In genomic region chr18:58590827-58591226, GRCh38 we compare ENCODE assay signal across 17 cellular contexts. TPM values are rescaled to one million over a fixed set of nuclear protein-coding genes. Genes with fewer than 3 reads are reported as not detected.
DNase-seq lines count a peak whose midpoint lies in the region; ATAC-seq and TF ChIP-seq lines count a peak whose summit lies in the region.
"Had no signal": no experiment of that assay in that cellular context is flagged by ENCODE, and none has a peak within 500 bp of the region (broad histone marks: within the 10 kb centered on the region; RNA-seq: fewer than 3 reads in every experiment).

No MANE protein-coding gene starts in this region.

- TF ChIP-seq CTCF in left ventricle myocardium inferior (IDR thresholded peaks at IDR 0.05; ENCODE audit: borderline replicate concordance), result no peak
- TF ChIP-seq CTCF in nephron progenitor cell (IDR thresholded peaks at IDR 0.05), result no peak

- H3K27ac Mint-ChIP-seq in nephron progenitor cell, result peak overlapping the region; percentile 65
- H3K27ac Mint-ChIP-seq: CD8-positive, alpha-beta T cell; T-cell had no signal

- H3K4me1 ChIP-seq in left ventricle myocardium inferior, result peaks cover 62% of the 10 kb centered on the region

- peaks cover 2% of the 10 kb centered on the region for H3K27me3 Mint-ChIP-seq in nephron progenitor cell (ENCODE audit: low read depth, poor library complexity)
- H3K27me3 Mint-ChIP-seq: T-cell had no signal

- H3K4me1 Mint-ChIP-seq in nephron progenitor cell, result peaks cover 53% of the 10 kb centered on the region
- H3K4me1 Mint-ChIP-seq: T-cell had no signal

- H3K27ac ChIP-seq in left ventricle myocardium inferior (replicated peaks), result peak overlapping the region; percentile 89
- H3K27ac ChIP-seq: thoracic aorta had no signal

- H3K9me3 Mint-ChIP-seq in nephron progenitor cell, result peaks cover 35% of the 10 kb centered on the region

- peaks cover 7% of the 10 kb centered on the region for H3K36me3 Mint-ChIP-seq in nephron progenitor cell (ENCODE audit: low read depth)

- no peak overlapping the region for H3K4me3 ChIP-seq in left ventricle myocardium inferior
- H3K4me3 ChIP-seq: thoracic aorta had no signal

- intact Hi-C loops in Right ventricle myocardium inferior (cut with DNase I), result no loop called here
- intact Hi-C loops in cardiac septum (cut with DNase I), result loop anchor here (5.0 kb wide), 1 partner anchor 36 kb away; the partner anchor contains the start of gene ALPK2
- intact Hi-C loops in left ventricle myocardium inferior (cut with micrococcal nuclease), result no loop called here

- ATAC-seq in Right ventricle myocardium inferior, result peak; percentile 30
- no peak for ATAC-seq in HG02870 (IDR thresholded peaks at IDR 0.05; ENCODE audit: unreplicated experiment)
- ATAC-seq: CD8-positive, alpha-beta T cell; T-cell had no signal

- no peaks in the 10 kb centered on the region for H3K36me3 ChIP-seq in left ventricle myocardium inferior
- H3K36me3 ChIP-seq: thoracic aorta had no signal

- DNase-seq in Right ventricle myocardium inferior (ENCODE audit: missing footprints), result no peak
- DNase-seq in cardiac septum (ENCODE audit: low spot score), result no peak
- DNase-seq in left ventricle myocardium inferior, result no peak
- no peak for DNase-seq in nephron progenitor cell
- no peak for DNase-seq in CD1c-positive myeloid dendritic cell (ENCODE audit: extremely low spot score)
- no peak for DNase-seq in effector CD4-positive, alpha-beta T cell
- no peak for DNase-seq in activated CD4-positive, alpha-beta T cell treated with anti-CD3 and anti-CD28 coated beads, Interleukin-2, amount 50 U/mL, for 1 hour
- DNase-seq: CD8-positive, alpha-beta T cell; KG1; NCI-H1105 treated with DMSO at 0.1 percent for 48 hours; NCI-H2171 treated with DMSO at 0.1 percent for 48 hours; NCI-H774; stimulated activated CD4-positive, alpha-beta T cell treated with anti-CD3 and anti-CD28 coated beads, Interleukin-2, amount 100 ng/mL, for 24 hours; T-cell had no signal

- H3K9me3 ChIP-seq in left ventricle myocardium inferior (replicated peaks), result peaks cover 16% of the 10 kb centered on the region
- H3K9me3 ChIP-seq: thoracic aorta had no signal

- H3K4me3 Mint-ChIP-seq in nephron progenitor cell, result no peak overlapping the region
- H3K4me3 Mint-ChIP-seq: CD8-positive, alpha-beta T cell; T-cell had no signal

- no peaks in the 10 kb centered on the region for H3K27me3 ChIP-seq in left ventricle myocardium inferior (ENCODE audit: low read depth)

RNA-seq across cellular contexts. Expression of gene ALPK2, which starts 38.1 kb away (rescaled TPM):
- 243 TPM for total RNA-seq in Right ventricle myocardium inferior
- total RNA-seq in cardiac septum, result 116 TPM
- 182 TPM for total RNA-seq in left ventricle myocardium inferior
- total RNA-seq: posterior vena cava, thoracic aorta had no signal
